1 cellular context compared by ENCODE assay signal in the genomic region with DNA sequence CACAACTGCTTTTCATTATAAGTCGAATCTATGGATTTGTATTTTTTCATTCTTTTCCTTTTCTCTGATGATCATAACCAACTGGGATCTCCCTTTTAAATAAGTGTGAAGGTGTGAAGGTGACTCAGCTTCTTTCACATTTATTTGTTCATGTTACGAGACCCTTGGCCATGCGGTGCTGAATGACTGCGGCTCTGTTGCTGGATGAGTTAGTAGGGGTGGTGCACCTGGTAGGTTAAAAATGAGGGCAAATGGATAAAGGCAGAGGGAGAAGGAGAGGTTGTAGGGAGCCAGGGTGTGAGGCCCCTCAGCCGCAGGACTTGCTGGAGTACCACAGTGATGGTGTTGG.
TF ChIP-seq lines count a peak whose summit lies in the region.

No MANE protein-coding gene starts in this region.

TF ChIP-seq in GM12878, 131 proteins besides CTCF, POLR2A, EP300 and RAD21 (continued from another document):
- no peak for TF ChIP-seq ZNF592 (IDR thresholded peaks at IDR 0.05)
- TF ChIP-seq TARDBP (IDR thresholded peaks at IDR 0.05; ENCODE audit: borderline replicate concordance), result no peak
- no peak for TF ChIP-seq NR2C2 (IDR thresholded peaks at IDR 0.05; ENCODE audit: borderline replicate concordance, control insufficient read depth, insufficient read length, low read depth)
